Comparison of ENCODE assay signal across 13 cellular contexts in the genomic region with DNA sequence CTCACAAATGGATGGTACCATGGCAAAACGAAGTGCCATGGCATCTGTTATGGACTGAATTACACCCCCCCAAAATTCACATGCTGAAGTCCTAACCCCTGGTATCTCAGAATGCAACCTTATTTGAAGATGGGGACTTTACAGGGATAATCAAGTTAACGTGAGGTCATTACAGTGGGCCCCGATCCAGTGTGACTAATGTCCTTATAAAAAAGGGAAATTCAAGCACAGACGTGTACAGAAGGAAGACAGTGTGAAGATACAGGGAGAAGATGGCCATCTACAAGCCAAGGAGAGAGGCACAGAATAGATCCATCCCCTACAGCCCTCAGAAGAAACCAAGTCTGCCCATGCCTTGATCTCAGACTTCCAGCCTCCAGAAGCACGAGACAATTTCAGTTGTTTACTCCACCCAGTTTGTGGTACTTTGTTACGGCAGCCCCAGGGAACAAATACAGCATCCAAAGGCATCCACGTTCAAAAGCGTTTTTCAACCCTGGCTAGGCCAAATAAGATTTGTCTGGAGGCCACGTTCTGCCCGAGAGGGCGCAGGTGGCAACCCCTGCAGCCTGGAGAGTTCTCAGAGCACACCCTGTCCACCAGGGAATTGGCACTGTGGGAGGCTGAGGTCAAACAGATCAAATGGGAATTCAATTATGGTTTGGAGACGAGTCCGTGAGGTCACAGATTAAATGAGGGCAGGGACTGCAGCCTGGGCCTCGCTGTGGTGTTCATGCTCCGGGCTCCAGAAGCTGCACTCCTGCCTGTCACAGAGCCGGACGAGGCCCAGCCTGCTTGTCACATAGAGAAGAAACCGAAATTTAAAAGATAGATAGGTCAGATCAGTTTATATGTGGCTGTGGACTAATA.
DNase-seq lines count a peak whose midpoint lies in the region; ATAC-seq and TF ChIP-seq lines count a peak whose summit lies in the region.
"Had no signal": no experiment of that assay in that cellular context is flagged by ENCODE, and none has a peak within 500 bp of the region (broad histone marks: within the 10 kb centered on the region; RNA-seq: fewer than 3 reads in every experiment).

No MANE protein-coding gene starts in this region.

- H3K27me3 ChIP-seq in WERI-Rb-1 (ENCODE audit: insufficient read depth, low read depth, severe bottlenecking) (no peaks in the 10 kb centered on the region), foreskin keratinocyte (no peaks in the 10 kb centered on the region)

- intact Hi-C loops in sciatic nerve (cut with DNase I): no loop called here

- H3K4me1 ChIP-seq in foreskin keratinocyte: peaks cover 7% of the 10 kb centered on the region

- no peaks in the 10 kb centered on the region for H3K9me3 ChIP-seq in WERI-Rb-1 (ENCODE audit: severe bottlenecking)

- no peak overlapping the region for H3K27ac ChIP-seq in WERI-Rb-1
- H3K27ac ChIP-seq in foreskin keratinocyte: no peak overlapping the region
- H3K27ac ChIP-seq: 22Rv1 had no signal

- H3K36me3 ChIP-seq in WERI-Rb-1: no peaks in the 10 kb centered on the region

- ATAC-seq in foreskin keratinocyte (peak; percentile 71), sciatic nerve (peak; percentile 32), GM19452 (IDR thresholded peaks at IDR 0.05; ENCODE audit: unreplicated experiment) (no peak)

- no peak for TF ChIP-seq CTCF in WERI-Rb-1 (IDR thresholded peaks at IDR 0.05; ENCODE audit: low read depth, low read length)
- TF ChIP-seq CTCF in foreskin keratinocyte (conservative IDR thresholded peaks at IDR 0.05): no peak

- peak; percentile 47 for DNase-seq in activated CD8-positive, alpha-beta memory T cell treated with anti-CD3 and anti-CD28 coated beads for 24 hours
- DNase-seq in activated CD8-positive, alpha-beta memory T cell treated with anti-CD3 and anti-CD28 coated beads, Interleukin-2, amount 50 U/mL, for 4 hours: no peak
- DNase-seq in WERI-Rb-1 (peak; percentile 42), foreskin keratinocyte (peak in 1 of 2 donors; percentile 30), sciatic nerve (ENCODE audit: low spot score) (no peak), NCI-H510A (lab: John Stamatoyannopoulos, UW) (no peak)
- DNase-seq in activated CD4-positive, alpha-beta T cell treated with anti-CD3 and anti-CD28 coated beads for 48 hours: no peak
- DNase-seq: C1 segment of cervical spinal cord, NCI-H1048, NCI-H446 treated with DMSO at 0.1 percent for 48 hours, SHP77 treated with DMSO at 0.1 percent for 48 hours had no signal

- no peak overlapping the region for H3K4me3 ChIP-seq in WERI-Rb-1 (ENCODE audit: low read depth, low read length)

Comparison
In these comparisons a context has a peak if more than half of its experiments do, and no peak if none do; other contexts are left out.
1. DNase-seq: peak in activated CD8-positive, alpha-beta memory T cell treated with anti-CD3 and anti-CD28 coated beads for 24 hours (single experiment) and WERI-Rb-1 (single experiment); none in activated CD8-positive, alpha-beta memory T cell treated with anti-CD3 and anti-CD28 coated beads, Interleukin-2, amount 50 U/mL, for 4 hours (single experiment), sciatic nerve (single experiment), activated CD4-positive, alpha-beta T cell treated with anti-CD3 and anti-CD28 coated beads for 48 hours (single experiment) and NCI-H510A (single experiment).